14 cellular contexts compared by ENCODE assay signal in genomic region chr19:15198006-15198356, GRCh38. TPM values are rescaled to one million over a fixed set of nuclear protein-coding genes. Genes with fewer than 3 reads are reported as not detected.
DNase-seq lines count a peak whose midpoint lies in the region; ATAC-seq, FAIRE-seq and TF ChIP-seq lines count a peak whose summit lies in the region.
"Had no signal": no experiment of that assay in that cellular context is flagged by ENCODE, and none has a peak within 500 bp of the region (broad histone marks: within the 10 kb centered on the region; RNA-seq: fewer than 3 reads in every experiment).

No MANE protein-coding gene starts in this region.

- no peak overlapping the region for H3K14ac ChIP-seq in H1 (ENCODE audit: insufficient read length)

- TF ChIP-seq CTCF in 22Rv1 (IDR thresholded peaks at IDR 0.05) (no peak), H1 (IDR thresholded peaks at IDR 0.05; ENCODE audit: control extremely low read depth in 1 of 3, insufficient read depth in 1 of 3, low read depth in 1 of 3, low read length in 3 of 3) (no peak), nephron (IDR thresholded peaks at IDR 0.05; ENCODE audit: unreplicated experiment in 3 of 3) (no peak), gastroesophageal sphincter (IDR thresholded peaks at IDR 0.05) (no peak)

- no peak overlapping the region for H3K23ac ChIP-seq in H1 (ENCODE audit: insufficient read length)

- H3K9ac ChIP-seq in H1 (replicated peaks in 1 of 4; ENCODE audit: extremely low read depth in 1 of 4, low read depth in 3 of 4, low read length in 3 of 4): peak overlapping the region in 1 of 4 experiments; percentile 25; a peak in 2 of 7 replicates

- peaks cover 0 to 2% (median 0%) of the 10 kb centered on the region in 4 experiments; a peak in 1 of 7 replicates for H3K27me3 ChIP-seq in H1 (replicated peaks in 1 of 4; ENCODE audit: control insufficient read depth in 3 of 4, extremely low read depth in 1 of 4, insufficient read depth in 3 of 4, low read length in 3 of 4)
- H3K27me3 ChIP-seq in gastroesophageal sphincter: peaks cover 97% of the 10 kb centered on the region

- no peak for TF ChIP-seq EP300 in H1 (IDR thresholded peaks at IDR 0.05; ENCODE audit: borderline replicate concordance in 1 of 2, low read depth in 2 of 2, low read length in 2 of 2)
- no peak for TF ChIP-seq EP300 in gastroesophageal sphincter (IDR thresholded peaks at IDR 0.05)

- H3K27me3 Mint-ChIP-seq in nephron (ENCODE audit: low read depth): no peaks in the 10 kb centered on the region

- no peak overlapping the region for H3K56ac ChIP-seq in H1 (replicated peaks; ENCODE audit: insufficient read length, low read depth, low read length)

- H3K36me3 Mint-ChIP-seq in nephron (ENCODE audit: low read depth): peaks cover 32% of the 10 kb centered on the region

- peak overlapping the region in 1 of 2 experiments; percentile 26; a peak in 1 of 4 replicates for H3K4me2 ChIP-seq in H1 (ENCODE audit: insufficient read depth in 1 of 2, low read depth in 2 of 2, low read length in 2 of 2)

- peak overlapping the region; percentile 50; the same call in 1 of the 2 replicates for H2BK12ac ChIP-seq in H1 (ENCODE audit: low read depth, low read length)

- H3K27ac Mint-ChIP-seq in nephron: peak overlapping the region; percentile 45 to 66 (median 57)

- no peak for DNase-seq in HTR-8/SVneo (ENCODE audit: insufficient read length, low spot score)
- DNase-seq in H1 (ENCODE audit: low read depth in 1 of 2, low spot score in 2 of 2): no peak
- no peak for DNase-seq in NCI-H446 treated with DMSO at 0.1 percent for 48 hours (lab: John Stamatoyannopoulos, UW)
- no peak for DNase-seq in KBM-7
- DNase-seq in substantia nigra (lab: John Stamatoyannopoulos, UW): no peak
- DNase-seq: activated CD8-positive, alpha-beta memory T cell treated with anti-CD3 and anti-CD28 coated beads, Interleukin-2, amount 50 U/mL, for 48 hours; foreskin melanocyte; NCI-H510A treated with DMSO at 0.1 percent for 48 hours; stimulated activated CD8-positive, alpha-beta memory T cell treated with anti-CD3 and anti-CD28 coated beads, Interleukin-4, amount 100 ng/mL, for 48 hours had no signal

- H3K9me3 Mint-ChIP-seq in nephron: no peaks in the 10 kb centered on the region

- H3K9me3 ChIP-seq in H1 (ENCODE audit: insufficient read depth in 2 of 2, low read depth in 1 of 2, low read length in 1 of 2): no peaks in the 10 kb centered on the region
- H3K9me3 ChIP-seq in gastroesophageal sphincter: no peaks in the 10 kb centered on the region

- peak overlapping the region; percentile 95 for H2AK5ac ChIP-seq in H1 (ENCODE audit: low read depth, low read length)

- H3K79me1 ChIP-seq in H1 (ENCODE audit: low read depth, low read length): peaks cover 14% of the 10 kb centered on the region

- H4K91ac ChIP-seq in H1 (replicated peaks; ENCODE audit: insufficient read length, low read length): no peak overlapping the region

- H3K23me2 ChIP-seq in H1 (ENCODE audit: low read depth, low read length): peaks cover 12% of the 10 kb centered on the region

- H3K4me3 Mint-ChIP-seq in nephron: peak overlapping the region; percentile 81 to 92 (median 89)

- H2BK120ac ChIP-seq in H1 (replicated peaks; ENCODE audit: low read depth, low read length): peak overlapping the region; percentile 54

- in situ Hi-C loops in KBM-7 (cut with MboI; ENCODE audit: low pct_unique_long_range_greater_than_20kb, low sequenced_read_pairs): no loop called here

- CTCF ChIA-PET in H1 (lab: Charles Lee; ENCODE audit: partially characterized antibody): interaction anchor here (0.6 to 2.5 kb wide), 8 partner anchors 10 to 85 kb away, joined by 3 to 13 read pairs (median 3); no protein-coding TSS in a partner anchor

- FAIRE-seq in HTR-8/SVneo (lab: Jason Lieb, UNC) (peak; percentile 28), H1 (lab: Jason Lieb, UNC) (no peak)

- H2AFZ ChIP-seq in H1 (ENCODE audit: low read length): no peak overlapping the region

- peak overlapping the region; percentile 69 for H3K4ac ChIP-seq in H1 (replicated peaks; ENCODE audit: insufficient read length, low read depth, low read length)

- H4K5ac ChIP-seq in H1 (ENCODE audit: insufficient read length, low read depth, low read length): no peak overlapping the region

- H3K27ac ChIP-seq in 22Rv1: peak overlapping the region; percentile 63; the same call in 1 of the 2 replicates
- no peak overlapping the region for H3K27ac ChIP-seq in H1 (ENCODE audit: low read depth, low read length)
- H3K27ac ChIP-seq in gastroesophageal sphincter: peak overlapping the region in 2 of 4 donors; percentile 17 to 65
- no peak overlapping the region for H3K27ac ChIP-seq in substantia nigra (ENCODE audit: low read depth, low read length, poor library complexity, severe bottlenecking)

- H3K18ac ChIP-seq in H1 (ENCODE audit: extremely low read depth, low read length): no peak overlapping the region

- peaks cover 41% of the 10 kb centered on the region for H3K4me1 Mint-ChIP-seq in nephron

- peaks cover 4 to 17% (median 10%) of the 10 kb centered on the region in 4 experiments for H3K4me1 ChIP-seq in H1 (replicated peaks in 1 of 4; ENCODE audit: control insufficient read depth in 3 of 4, insufficient read depth in 4 of 4, low read length in 3 of 4)
- peaks cover 0 to 37% (median 14%) of the 10 kb centered on the region in 3 donors for H3K4me1 ChIP-seq in gastroesophageal sphincter

- 92% methylated on average over 6 of the region's 7 CpGs; no CpG with 5 or more reads in 1 of the 2 experiments for WGBS in H1 (ENCODE audit: extremely low coverage in 1 of 2, insufficient coverage in 1 of 2, insufficient read length in 1 of 2, insufficient replicate concordance in 2 of 2, low coverage in 1 of 2, low lambda C conversion rate in 2 of 2, missing lambda C conversion rate in 1 of 2), 2 experiments
- 90 to 100% methylated on average over 1 to 2 of the region's 7 CpGs for WGBS in gastroesophageal sphincter (ENCODE audit: low coverage in 1 of 2), 2 donors

- H4K8ac ChIP-seq in H1 (ENCODE audit: extremely low read depth, insufficient read depth, low read length): no peak overlapping the region; the same call in 1 of the 2 replicates

- H2BK5ac ChIP-seq in H1 (ENCODE audit: low read depth, low read length): peak overlapping the region; percentile 20; the same call in 1 of the 2 replicates

- TF ChIP-seq RAD21 in H1 (IDR thresholded peaks at IDR 0.05 in 1 of 2, conservative IDR thresholded peaks at IDR 0.05 in 1 of 2; ENCODE audit: low read depth in 2 of 2, low read length in 2 of 2): no peak

- peaks cover 4 to 24% of the 10 kb centered on the region in 2 experiments for H4K20me1 ChIP-seq in H1 (replicated peaks in 1 of 2; ENCODE audit: control insufficient read depth in 1 of 2, insufficient read depth in 2 of 2, low read length in 2 of 2)

- peak overlapping the region; percentile 1 for H2BK15ac ChIP-seq in H1 (ENCODE audit: low read length)

- no peak for ATAC-seq in gastroesophageal sphincter
- ATAC-seq: HCT116 had no signal

- H3K79me2 ChIP-seq in H1 (ENCODE audit: control insufficient read depth in 1 of 2, insufficient read depth in 2 of 2, low read length in 2 of 2): peaks cover 6 to 37% of the 10 kb centered on the region in 2 experiments; a peak in 3 of 4 replicates

- TF ChIP-seq POLR2A in H1 (IDR thresholded peaks at IDR 0.05; ENCODE audit: control extremely low read depth in 1 of 2, low read depth in 2 of 2, low read length in 2 of 2) (no peak), gastroesophageal sphincter (IDR thresholded peaks at IDR 0.05) (no peak)

- H3K4me3 ChIP-seq in H1 (ENCODE audit: extremely low read depth in 1 of 4, insufficient read depth in 2 of 4, low read depth in 3 of 4, low read length in 4 of 4) (no peak overlapping the region), gastroesophageal sphincter (peak overlapping the region in 1 of 2 donors; percentile 2)

- no peak overlapping the region for H2BK20ac ChIP-seq in H1 (ENCODE audit: low read length)

- POLR2A ChIA-PET in H1 (lab: Charles Lee; ENCODE audit: partially characterized antibody): interaction anchor here (1.0 to 7.1 kb wide), 7 partner anchors 9 to 181 kb away, joined by 3 to 58 read pairs (median 6); partner anchors contain the start of genes AKAP8 and EPHX3

- H3K36me3 ChIP-seq in H1 (ENCODE audit: control insufficient read depth in 2 of 4, insufficient read depth in 4 of 4, low read length in 3 of 4) (peaks cover 3 to 29% (median 9%) of the 10 kb centered on the region in 4 experiments; a peak in 5 of 8 replicates), gastroesophageal sphincter (no peaks in the 10 kb centered on the region)

TF ChIP-seq in H1, 55 proteins besides CTCF, POLR2A, EP300 and RAD21 (continues in another document):
- TF ChIP-seq TBP (IDR thresholded peaks at IDR 0.05; ENCODE audit: low read depth, low read length): no peak
- TF ChIP-seq RNF2 (IDR thresholded peaks at IDR 0.05; ENCODE audit: borderline replicate concordance, low read depth, low read length, missing control alignments, poor library complexity, severe bottlenecking): no peak
- no peak for TF ChIP-seq SIRT6 (IDR thresholded peaks at IDR 0.05; ENCODE audit: low read length)
- TF ChIP-seq MAFK (IDR thresholded peaks at IDR 0.05; ENCODE audit: low read depth, low read length): no peak
- TF ChIP-seq MAX (IDR thresholded peaks at IDR 0.05): no peak

RNA-seq across cellular contexts. Expression of gene NOTCH3, which starts 2.8 kb away (rescaled TPM):
- 107 and 111 TPM in 2 replicates for total RNA-seq in H1 (2021; fragmentation: NEBNext Ultra II Directional; extraction: Animal tissue kit (Norgen Biotek cat#: 25700))
- 37.5 and 65.9 TPM in 2 replicates for polyA plus RNA-seq in H1 (2011; rRNA removed)
- polyA plus RNA-seq in H1 (2011; cell fraction: cytosol; rRNA removed): 27.5 TPM
- polyA plus RNA-seq in H1 (2011; cell fraction: nucleus; rRNA removed): 90.3 TPM
- 38.0 to 79.1 TPM (median 69.0 TPM) in 4 replicates for polyA plus RNA-seq in H1 (2012, experiment 1 of 2)
- 38.3 TPM for polyA plus RNA-seq in H1 (2012, experiment 2 of 2)
- polyA plus RNA-seq in H1 (2013, experiment 1 of 2): 77.9 TPM
- polyA plus RNA-seq in H1 (2013, experiment 2 of 2): 64.5 TPM
- 117 and 119 TPM in 2 replicates for polyA minus RNA-seq in H1 (2011; rRNA and poly(A)+ RNA removed)
- polyA minus RNA-seq in H1 (2011; cell fraction: cytosol; rRNA and poly(A)+ RNA removed): 145 TPM
- 87.8 TPM for polyA minus RNA-seq in H1 (2011; cell fraction: nucleus; rRNA and poly(A)+ RNA removed)
- 10 to 100 TPM; 19.1 to 54.8 (median 35.4) TPM for total RNA-seq in gastroesophageal sphincter

RNA-seq across cellular contexts. Expression of gene EPHX3, which starts 34.3 kb away (rescaled TPM):
- total RNA-seq in H1 (2021; fragmentation: NEBNext Ultra II Directional; extraction: Animal tissue kit (Norgen Biotek cat#: 25700)): 30.2 and 30.9 TPM in 2 replicates
- 47.6 and 67.5 TPM in 2 replicates for polyA plus RNA-seq in H1 (2011; rRNA removed)
- 24.1 TPM for polyA plus RNA-seq in H1 (2011; cell fraction: cytosol; rRNA removed)
- 51.8 TPM for polyA plus RNA-seq in H1 (2011; cell fraction: nucleus; rRNA removed)
- 25.8 to 35.8 TPM (median 34.5 TPM) in 4 replicates for polyA plus RNA-seq in H1 (2012, experiment 1 of 2)
- 44.5 TPM for polyA plus RNA-seq in H1 (2012, experiment 2 of 2)
- polyA plus RNA-seq in H1 (2013, experiment 1 of 2): 39.3 TPM
- 42.0 TPM for polyA plus RNA-seq in H1 (2013, experiment 2 of 2)
- polyA minus RNA-seq in H1 (2011; rRNA and poly(A)+ RNA removed): 25.4 and 38.4 TPM in 2 replicates
- polyA minus RNA-seq in H1 (2011; cell fraction: cytosol; rRNA and poly(A)+ RNA removed): 11.8 TPM
- 14.0 TPM for polyA minus RNA-seq in H1 (2011; cell fraction: nucleus; rRNA and poly(A)+ RNA removed)
- 1 to 10 TPM in 1 of 4 donors, under 1 TPM in 1, not detected in 2; 0.78 to 1.6 TPM for total RNA-seq in gastroesophageal sphincter
- total RNA-seq: SK-MEL-5 had no signal

Comparison
In these comparisons a context has a peak if more than half of its experiments do, and no peak if none do; other contexts are left out.
1. RNA of gene EPHX3, which starts 34.3 kb away (total RNA-seq): 30.2 to 30.9 TPM in H1; 0.78 to 1.6 TPM in gastroesophageal sphincter; every median in the first group is over 10 times any median in the second.